8 cellular contexts compared by ENCODE assay signal in the genomic region with DNA sequence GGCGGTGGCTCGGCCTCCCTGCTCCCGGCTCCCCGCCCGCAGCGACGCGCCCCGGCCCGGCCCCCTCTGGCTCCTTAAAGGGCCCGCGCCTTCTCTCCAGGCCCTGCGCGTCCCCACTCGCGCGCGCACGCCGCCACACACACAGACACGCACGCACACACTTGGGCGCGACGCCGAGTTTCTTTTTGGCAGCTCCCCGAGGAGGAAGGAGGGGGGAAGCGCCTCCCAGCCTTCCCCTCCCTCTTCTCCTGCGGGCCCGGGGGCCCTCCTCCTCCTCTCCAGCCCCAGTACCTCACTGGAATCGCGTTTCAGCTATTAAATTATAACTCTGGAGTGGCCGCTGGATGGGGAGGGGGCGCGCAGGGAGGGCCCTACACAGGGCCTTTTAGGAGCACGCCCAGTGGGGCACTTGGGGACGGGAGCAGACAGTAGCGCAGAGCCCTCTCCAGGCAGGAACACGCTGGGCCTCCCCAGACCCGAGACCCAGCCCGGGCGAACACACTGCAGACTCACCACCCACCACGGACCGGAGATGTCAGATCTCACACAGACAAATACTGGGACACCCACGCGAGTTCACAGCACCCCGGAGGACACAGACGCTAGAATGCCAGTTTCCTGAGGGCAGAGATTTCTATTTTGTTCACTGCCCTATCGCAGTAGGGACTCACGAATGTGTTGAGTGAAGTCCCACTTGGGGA. TPM values are rescaled to one million over a fixed set of nuclear protein-coding genes. Genes with fewer than 3 reads are reported as not detected.
DNase-seq lines count a peak whose midpoint lies in the region; ATAC-seq, FAIRE-seq and TF ChIP-seq lines count a peak whose summit lies in the region.

No MANE protein-coding gene starts in this region.

- peak; percentile 83 to 86 for DNase-seq in NCI-H2081 (lab: John Stamatoyannopoulos, UW)
- peak; percentile 84 to 95 (median 94) for DNase-seq in K562 (ENCODE audit: extremely low read depth in 1 of 4, low spot score in 3 of 4)
- DNase-seq in iPS DF 6.9 (ENCODE audit: low read depth, low spot score) = no peak
- DNase-seq in gastrocnemius medialis = peak; percentile 81 to 86

- ATAC-seq in GM18498 (IDR thresholded peaks at IDR 0.05; ENCODE audit: unreplicated experiment) = peak; percentile 72
- ATAC-seq in HG02885 (IDR thresholded peaks at IDR 0.05; ENCODE audit: poor library complexity, unreplicated experiment) = peak; percentile 66
- peak; percentile 86 for ATAC-seq in K562
- ATAC-seq in gastrocnemius medialis = peak; percentile 76 to 79
- no peak for ATAC-seq in HG03378 (IDR thresholded peaks at IDR 0.05; ENCODE audit: unreplicated experiment)

- H3K4me2 ChIP-seq in K562 (ENCODE audit: insufficient read depth, low read length) = peak overlapping the region; percentile 80

- H2AFZ ChIP-seq in K562 (ENCODE audit: low read depth, low read length) = peak overlapping the region; percentile 90

- H4K20me1 ChIP-seq in K562 (replicated peaks; ENCODE audit: control insufficient read depth, insufficient read depth, low read length) = peaks cover 24% of the 10 kb centered on the region

- POLR2A ChIA-PET in K562 (lab: Yijun Ruan, JAX) = no interaction called here

- no peak for TF ChIP-seq EP300 in K562 (IDR thresholded peaks at IDR 0.05; ENCODE audit: low read length)

- H3K27ac ChIP-seq in K562 (ENCODE audit: extremely low read depth, low read depth, low read length) (peak overlapping the region; percentile 69), iPS DF 6.9 (ENCODE audit: low read length) (no peak overlapping the region), gastrocnemius medialis (peak overlapping the region; percentile 91 to 98 (median 93))

- H3K9me1 ChIP-seq in K562 (ENCODE audit: control insufficient read depth, insufficient read depth, low read length) = no peaks in the 10 kb centered on the region

- TF ChIP-seq CTCF in K562 (IDR thresholded peaks at IDR 0.05 in 2 of 3, conservative IDR thresholded peaks at IDR 0.05 in 1 of 3; ENCODE audit: insufficient read depth in 2 of 3, low read depth in 1 of 3, low read length in 3 of 3) (0 out of 6 replicates have a peak, but pooled peaks of 1 of the 3 experiments have one; percentile 9), gastrocnemius medialis (IDR thresholded peaks at IDR 0.05 in 4 of 5, conservative IDR thresholded peaks at IDR 0.05 in 1 of 5) (peak in 2 of 5 experiments; percentile 11 to 30)

- H3K9ac ChIP-seq in K562 (ENCODE audit: insufficient read depth in 1 of 2, low read depth in 2 of 2, low read length in 2 of 2) = peak overlapping the region; percentile 52 to 91; a peak in 3 of 4 replicates

- no TSS peak for BruUV-seq in K562 (replicated peaks; lab: Mats Ljungman, UMichigan)

- TF ChIP-seq POLR2A in K562 (conservative IDR thresholded peaks at IDR 0.05) (no peak), gastrocnemius medialis (IDR thresholded peaks at IDR 0.05) (no peak)

- CTCF ChIA-PET in K562 (lab: Yijun Ruan, JAX; ENCODE audit: low intra/inter-chr PET ratio) = interaction anchor here (0.6 to 1.5 kb wide), 2 partner anchors 113 to 234 kb away, joined by 3 to 9 read pairs; no protein-coding TSS in a partner anchor

- 13% methylated on average over 14 of the region's 50 CpGs for whole genome bisulfite sequencing in K562 (ENCODE audit: insufficient coverage, low coverage, missing lambda C conversion rate)
- no CpG with 5 or more reads among the region's 50 CpGs for WGBS in iPS DF 6.9 (ENCODE audit: insufficient coverage, insufficient read length)

- intact Hi-C loops in K562 (cut with micrococcal nuclease) = loop anchor here (2.0 to 5.0 kb wide), 3 partner anchors 76 to 184 kb away; no protein-coding TSS in a partner anchor
- intact Hi-C loops in gastrocnemius medialis (cut with DNase I; ENCODE audit: low total_unique reads) = loop anchor here (1.0 to 5.0 kb wide), 5 partner anchors 49 to 199 kb away; no protein-coding TSS in a partner anchor

- peak in 1 of 2 experiments; percentile 30; a peak in 1 of 4 replicates for TF ChIP-seq RAD21 in K562 (CRISPR knock-in tag; conservative IDR thresholded peaks at IDR 0.05 in 1 of 2, IDR thresholded peaks at IDR 0.05 in 1 of 2)

- H3K4me3 ChIP-seq in K562 (peak overlapping the region; percentile 42), iPS DF 6.9 (ENCODE audit: low read length) (peak overlapping the region; percentile 69; the same call in 1 of the 2 replicates), gastrocnemius medialis (peak overlapping the region; percentile 58 to 93 (median 68))

- peaks cover 45% of the 10 kb centered on the region for H3K79me2 ChIP-seq in K562 (ENCODE audit: control insufficient read depth, insufficient read depth, low read length)

- H3K27me3 ChIP-seq in K562 (ENCODE audit: control insufficient read depth in 2 of 2, insufficient read depth in 2 of 2, low read length in 2 of 2) (no peaks in the 10 kb centered on the region), iPS DF 6.9 (ENCODE audit: control insufficient read depth, insufficient read depth, low read length) (no peaks in the 10 kb centered on the region), gastrocnemius medialis (no peaks in the 10 kb centered on the region)

- FAIRE-seq in TTC549 (lab: Jason Lieb, UNC) (peak; percentile 29), K562 (lab: Jason Lieb, UNC) (peak; percentile 57)

- H3K9me3 ChIP-seq in K562 (replicated peaks; ENCODE audit: control insufficient read depth, insufficient read depth, low read depth, low read length) = no peaks in the 10 kb centered on the region
- no peaks in the 10 kb centered on the region for H3K9me3 ChIP-seq in iPS DF 6.9 (ENCODE audit: control insufficient read depth, insufficient read depth, low read length)
- no peaks in the 10 kb centered on the region for H3K9me3 ChIP-seq in gastrocnemius medialis

- in situ Hi-C loops in K562 (cut with MboI) = no loop called here
- in situ Hi-C loops in gastrocnemius medialis (cut with MboI; ENCODE audit: low sequenced_read_pairs in 4 of 4) = no loop called here

- H3K36me3 ChIP-seq in K562 (ENCODE audit: control insufficient read depth, insufficient read depth, low read length) (peaks cover 9% of the 10 kb centered on the region; the same call in 1 of the 3 replicates), iPS DF 6.9 (ENCODE audit: control insufficient read depth, insufficient read depth, low read length) (no peaks in the 10 kb centered on the region), gastrocnemius medialis (no peaks in the 10 kb centered on the region)

- H3K4me1 ChIP-seq in K562 (replicated peaks in 1 of 2; ENCODE audit: control insufficient read depth in 2 of 2, insufficient read depth in 2 of 2, low read length in 2 of 2) = peaks cover 13 to 54% of the 10 kb centered on the region in 2 experiments
- H3K4me1 ChIP-seq in iPS DF 6.9 (ENCODE audit: control insufficient read depth, insufficient read depth, low read length) = peaks cover 8% of the 10 kb centered on the region
- H3K4me1 ChIP-seq in gastrocnemius medialis = peaks cover 27 to 38% of the 10 kb centered on the region in 2 donors

TF ChIP-seq in K562, 482 proteins besides CTCF, POLR2A, EP300 and RAD21 (continues in another document):
- TF ChIP-seq ZNF778 (CRISPR knock-in tag; IDR thresholded peaks at IDR 0.05) = no peak
- no peak for TF ChIP-seq MECOM (CRISPR knock-in tag; IDR thresholded peaks at IDR 0.05)
- TF ChIP-seq, protein P1, sequence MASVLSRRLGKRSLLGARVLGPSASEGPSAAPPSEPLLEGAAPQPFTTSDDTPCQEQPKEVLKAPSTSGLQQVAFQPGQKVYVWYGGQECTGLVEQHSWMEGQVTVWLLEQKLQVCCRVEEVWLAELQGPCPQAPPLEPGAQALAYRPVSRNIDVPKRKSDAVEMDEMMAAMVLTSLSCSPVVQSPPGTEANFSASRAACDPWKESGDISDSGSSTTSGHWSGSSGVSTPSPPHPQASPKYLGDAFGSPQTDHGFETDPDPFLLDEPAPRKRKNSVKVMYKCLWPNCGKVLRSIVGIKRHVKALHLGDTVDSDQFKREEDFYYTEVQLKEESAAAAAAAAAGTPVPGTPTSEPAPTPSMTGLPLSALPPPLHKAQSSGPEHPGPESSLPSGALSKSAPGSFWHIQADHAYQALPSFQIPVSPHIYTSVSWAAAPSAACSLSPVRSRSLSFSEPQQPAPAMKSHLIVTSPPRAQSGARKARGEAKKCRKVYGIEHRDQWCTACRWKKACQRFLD (CRISPR knock-in tag; IDR thresholded peaks at IDR 0.05) = peak; percentile 54; the same call in 1 of the 2 replicates
- TF ChIP-seq ZNF347 (CRISPR knock-in tag; IDR thresholded peaks at IDR 0.05; ENCODE audit: low read depth) = no peak
- TF ChIP-seq, protein P2, sequence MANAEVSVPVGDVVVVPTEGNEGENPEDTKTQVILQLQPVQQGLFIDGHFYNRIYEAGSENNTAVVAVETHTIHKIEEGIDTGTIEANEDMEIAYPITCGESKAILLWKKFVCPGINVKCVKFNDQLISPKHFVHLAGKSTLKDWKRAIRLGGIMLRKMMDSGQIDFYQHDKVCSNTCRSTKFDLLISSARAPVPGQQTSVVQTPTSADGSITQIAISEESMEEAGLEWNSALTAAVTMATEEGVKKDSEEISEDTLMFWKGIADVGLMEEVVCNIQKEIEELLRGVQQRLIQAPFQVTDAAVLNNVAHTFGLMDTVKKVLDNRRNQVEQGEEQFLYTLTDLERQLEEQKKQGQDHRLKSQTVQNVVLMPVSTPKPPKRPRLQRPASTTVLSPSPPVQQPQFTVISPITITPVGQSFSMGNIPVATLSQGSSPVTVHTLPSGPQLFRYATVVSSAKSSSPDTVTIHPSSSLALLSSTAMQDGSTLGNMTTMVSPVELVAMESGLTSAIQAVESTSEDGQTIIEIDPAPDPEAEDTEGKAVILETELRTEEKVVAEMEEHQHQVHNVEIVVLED (CRISPR knock-in tag; IDR thresholded peaks at IDR 0.05) = peak; percentile 48; the same call in 1 of the 2 replicates
- TF ChIP-seq HMG20A (CRISPR knock-in tag; conservative IDR thresholded peaks at IDR 0.05) = no peak

RNA-seq across cellular contexts. Expression of a gene that starts 0.4 kb away (rescaled TPM):
- 66.7 and 165 TPM in 2 replicates for total RNA-seq in K562 (2011; cell fraction: chromatin; rRNA removed; ENCODE audit: low replicate concordance)
- total RNA-seq in K562 (2011; cell fraction: nucleolus; rRNA removed) = 51.9 and 54.2 TPM in 2 replicates
- 57.6 and 83.1 TPM in 2 replicates for total RNA-seq in K562 (2011; cell fraction: nucleoplasm; rRNA removed)
- total RNA-seq in K562 (2014; rRNA removed) = 18.2 and 22.3 TPM in 2 replicates
- 2.8 and 4.1 TPM in 2 replicates for total RNA-seq in K562 (2014; rRNA removed; fragmentation: Illumina TruSeq; extraction: Trizol)
- 8.1 and 8.4 TPM in 2 replicates for total RNA-seq in K562 (2015; rRNA removed; fragmentation: Illumina TruSeq; extraction: Trizol)
- 124 and 126 TPM in 2 replicates for total RNA-seq in K562 (2021)
- 3.1 and 4.2 TPM in 2 replicates for polyA plus RNA-seq in K562 (2011; rRNA removed)
- polyA plus RNA-seq in K562 (2011; cell fraction: cytosol; rRNA removed) = 4.1 and 9.7 TPM in 2 replicates
- polyA plus RNA-seq in K562 (2011; cell fraction: nucleus; rRNA removed) = 20.4 and 29.6 TPM in 2 replicates
- polyA plus RNA-seq in K562 (2012) = 56.5 and 65.0 TPM in 2 replicates
- polyA plus RNA-seq in K562 (2014; fragmentation: Illumina TruSeq; extraction: Trizol) = 22.6 and 36.3 TPM in 2 replicates
- under 1 TPM; 0.18 to 0.20 TPM for polyA plus RNA-seq in K562 (2014; fragmentation: Nextera tagmentation; extraction: Ambion mirVana)
- polyA plus RNA-seq in K562 (2014; rRNA removed) = 24.9 and 29.2 TPM in 2 replicates
- 7.3 and 9.9 TPM in 2 replicates for polyA minus RNA-seq in K562 (2011; rRNA and poly(A)+ RNA removed)
- 27.1 and 60.8 TPM in 2 replicates for polyA minus RNA-seq in K562 (2011; cell fraction: cytosol; rRNA and poly(A)+ RNA removed)
- 18.8 and 19.2 TPM in 2 replicates for polyA minus RNA-seq in K562 (2011; cell fraction: nucleus; rRNA and poly(A)+ RNA removed)
- 100 to 1,000 TPM in 2 of 4 donors, 10 to 100 TPM in 2; 37.7 to 123 (median 105) TPM for total RNA-seq in gastrocnemius medialis
